ENCODE assay signal across 8 cellular contexts in genomic region chr2:69933839-69934613, GRCh38. TPM values are rescaled to one million over a fixed set of nuclear protein-coding genes. Genes with fewer than 3 reads are reported as not detected.
DNase-seq lines count a peak whose midpoint lies in the region; ATAC-seq and TF ChIP-seq lines count a peak whose summit lies in the region.

No MANE protein-coding gene starts in this region.

- peak overlapping the region; percentile 72 to 76 for H3K27ac ChIP-seq in ascending aorta
- H3K27ac ChIP-seq in left lung = peak overlapping the region; percentile 60 to 77
- H3K27ac ChIP-seq in WERI-Rb-1 = no peak overlapping the region

- TF ChIP-seq CTCF in ascending aorta (IDR thresholded peaks at IDR 0.05) = no peak
- no peak for TF ChIP-seq CTCF in left lung (IDR thresholded peaks at IDR 0.05)
- no peak for TF ChIP-seq CTCF in WERI-Rb-1 (IDR thresholded peaks at IDR 0.05; ENCODE audit: low read depth, low read length)

- H3K9me3 ChIP-seq in ascending aorta = no peaks in the 10 kb centered on the region
- H3K9me3 ChIP-seq in left lung = no peaks in the 10 kb centered on the region
- H3K9me3 ChIP-seq in WERI-Rb-1 (ENCODE audit: severe bottlenecking) = no peaks in the 10 kb centered on the region

- H3K36me3 ChIP-seq in ascending aorta (peaks cover 39% of the 10 kb centered on the region in 2 donors), left lung (peaks cover 0 to 60% of the 10 kb centered on the region in 2 donors), WERI-Rb-1 (peaks cover 37% of the 10 kb centered on the region)

- H3K4me1 ChIP-seq in ascending aorta (peaks cover 4 to 33% of the 10 kb centered on the region in 2 donors), left lung (peaks cover 6 to 87% of the 10 kb centered on the region in 2 donors)

- H3K4me3 ChIP-seq in ascending aorta (no peak overlapping the region), left lung (peak overlapping the region in 1 of 2 donors; percentile 2), WERI-Rb-1 (ENCODE audit: low read depth, low read length) (no peak overlapping the region)

- H3K27me3 ChIP-seq in ascending aorta (no peaks in the 10 kb centered on the region), left lung (no peaks in the 10 kb centered on the region), WERI-Rb-1 (ENCODE audit: insufficient read depth, low read depth, severe bottlenecking) (no peaks in the 10 kb centered on the region)

- ATAC-seq in left lung = peak; percentile 72

- intact Hi-C loops in ascending aorta (cut with DNase I) (no loop called here), left lung (cut with DNase I) (no loop called here)

- DNase-seq in AG08395 (ENCODE audit: low spot score) = peak; percentile 69
- peak; percentile 63 for DNase-seq in HS-5 (ENCODE audit: low read depth)
- no peak for DNase-seq in ascending aorta (ENCODE audit: low spot score in 2 of 2)
- DNase-seq in left lung = peak in 1 of 2 donors; percentile 62
- no peak for DNase-seq in WERI-Rb-1
- DNase-seq in NCI-H748 (lab: John Stamatoyannopoulos, UW; ENCODE audit: unreplicated experiment) = no peak
- DNase-seq in globus pallidus (ENCODE audit: low spot score) = no peak
- no peak for DNase-seq in mucosa of gallbladder (ENCODE audit: low spot score)

RNA-seq across cellular contexts. Expression of gene MXD1, which starts 19.1 kb away (rescaled TPM):
- total RNA-seq in ascending aorta (4.6 TPM), left lung (10 to 100 TPM; 26.3 to 82.4 TPM), mucosa of gallbladder (13.7 TPM)

RNA-seq across cellular contexts. Expression of gene ASPRV1, which starts 27.4 kb away (rescaled TPM):
- 4.3 TPM for total RNA-seq in ascending aorta
- total RNA-seq in left lung = 1 to 10 TPM in 1 of 2 donors, under 1 TPM in 1; 0.73 to 1.2 TPM
- 1.1 TPM for total RNA-seq in mucosa of gallbladder

RNA-seq across cellular contexts. Expression of gene SNRNP27, which starts 40.3 kb away (rescaled TPM):
- total RNA-seq in ascending aorta (157 TPM), left lung (10 to 100 TPM; 37.1 to 39.1 TPM), mucosa of gallbladder (43.4 TPM)

Comparison
In these comparisons a context has a peak if more than half of its experiments do, and no peak if none do; other contexts are left out.
1. DNase-seq: peak in AG08395 (single experiment) and HS-5 (single experiment); none in ascending aorta (0 of 2), WERI-Rb-1 (single experiment), NCI-H748 (single experiment), globus pallidus (single experiment) and mucosa of gallbladder (single experiment).